Comparison of ENCODE assay signal across 22 cellular contexts in the genomic region with DNA sequence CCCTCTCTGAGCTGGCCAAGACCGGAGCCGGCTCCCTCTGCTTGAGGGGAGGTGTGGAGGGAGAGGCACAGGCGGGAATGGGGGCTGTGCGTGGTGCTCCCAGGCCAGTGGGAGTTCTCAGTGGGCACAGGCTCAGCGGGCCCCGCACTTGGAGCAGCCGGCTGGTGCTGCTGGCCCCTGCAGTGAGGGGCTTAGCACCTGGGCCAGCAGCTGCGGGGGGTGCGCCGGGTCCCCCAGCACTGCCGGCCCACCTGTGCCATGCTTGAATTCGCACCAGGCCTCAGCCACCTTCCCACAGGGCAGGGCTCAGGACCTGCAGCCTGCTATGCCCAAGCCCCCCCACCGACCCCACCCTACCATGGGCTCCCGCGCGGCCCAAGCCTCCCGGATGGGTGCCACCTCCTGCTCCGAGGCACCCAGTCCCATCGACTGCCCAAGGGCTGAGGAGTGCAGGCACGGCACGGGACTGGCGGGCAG.
DNase-seq lines count a peak whose midpoint lies in the region; ATAC-seq and TF ChIP-seq lines count a peak whose summit lies in the region.
"Had no signal": no experiment of that assay in that cellular context is flagged by ENCODE, and none has a peak within 500 bp of the region (broad histone marks: within the 10 kb centered on the region; RNA-seq: fewer than 3 reads in every experiment).

No MANE protein-coding gene starts in this region.

- H3K9me3 ChIP-seq in psoas muscle: no peaks in the 10 kb centered on the region
- no peaks in the 10 kb centered on the region for H3K9me3 ChIP-seq in aorta (ENCODE audit: control insufficient read depth, low read length)
- H3K9me3 ChIP-seq: A549 had no signal

- H3K27ac ChIP-seq in psoas muscle (no peak overlapping the region), aorta (ENCODE audit: low read depth in 1 of 2, low read length in 2 of 2) (no peak overlapping the region)
- H3K27ac ChIP-seq: 22Rv1, A549, C4-2B had no signal

- no peak for TF ChIP-seq CTCF in psoas muscle (IDR thresholded peaks at IDR 0.05)

- DNase-seq in activated gamma-delta T cell (lab: John Stamatoyannopoulos, UW): peak; percentile 7
- DNase-seq in activated gamma-delta T cell treated with Interleukin-2 at 50 U/mL for 16 hours: no peak
- DNase-seq in stimulated activated naive CD8-positive, alpha-beta T cell treated with anti-CD3 and anti-CD28 coated beads, Interleukin-15, amount 100 ng/mL, for 72 hours: no peak
- DNase-seq in stimulated activated naive CD8-positive, alpha-beta T cell treated with anti-CD3 and anti-CD28 coated beads, Interleukin-15, Interleukin-2, amounts not matched to agents 100 U/mL and 50 U/mL, for 24 hours: no peak
- peak; percentile 12 to 42 for DNase-seq in psoas muscle
- no peak for DNase-seq in aorta
- no peak for DNase-seq in NCI-H1092 (lab: John Stamatoyannopoulos, UW)
- DNase-seq: AML-193; Caco-2; CD4-positive, alpha-beta T cell; DMS153; DMS79; GDM1; GOT3; H7; HFFc6 had no signal

- 89 to 93% (median 90%) methylated on average over 17 to 22 of the region's 22 CpGs for WGBS in psoas muscle, 3 donors
- 96 to 98% methylated on average over 16 to 22 of the region's 22 CpGs for whole genome bisulfite sequencing in aorta, 2 donors

- H3K36me3 ChIP-seq in psoas muscle (ENCODE audit: insufficient read depth in 1 of 2, low read depth in 1 of 2) (no peaks in the 10 kb centered on the region), aorta (ENCODE audit: control insufficient read depth in 1 of 2, insufficient read depth in 2 of 2, low read length in 1 of 2) (no peaks in the 10 kb centered on the region)

- peaks cover 9 to 14% of the 10 kb centered on the region in 2 donors for H3K9me3 Mint-ChIP-seq in stimulated activated naive CD8-positive, alpha-beta T cell treated with anti-CD3 and anti-CD28 coated beads, Interleukin-15, amount 100 ng/mL, for 72 hours

- ATAC-seq in stimulated activated naive CD8-positive, alpha-beta T cell treated with anti-CD3 and anti-CD28 coated beads, Interleukin-15, amount 100 ng/mL, for 72 hours: peak; percentile 23
- no peak for ATAC-seq in stimulated activated naive CD8-positive, alpha-beta T cell treated with anti-CD3 and anti-CD28 coated beads, Interleukin-15, Interleukin-2, amounts not matched to agents 100 U/mL and 50 U/mL, for 24 hours
- ATAC-seq in psoas muscle: no peak
- peak; percentile 59 for ATAC-seq in aorta (ENCODE audit: low FRiP score)
- no peak for ATAC-seq in GM18511 (IDR thresholded peaks at IDR 0.05; ENCODE audit: unreplicated experiment)
- ATAC-seq: A549, HCT116, HepG2 had no signal

- no peaks in the 10 kb centered on the region for H3K27me3 Mint-ChIP-seq in stimulated activated naive CD8-positive, alpha-beta T cell treated with anti-CD3 and anti-CD28 coated beads, Interleukin-15, amount 100 ng/mL, for 72 hours
- H3K27me3 Mint-ChIP-seq: CD4-positive, alpha-beta T cell had no signal

- intact Hi-C loops in psoas muscle (cut with DNase I) (no loop called here), aorta (cut with DNase I) (no loop called here)

- H3K4me1 ChIP-seq in psoas muscle (no peaks in the 10 kb centered on the region), aorta (ENCODE audit: control insufficient read depth in 1 of 2, insufficient read depth in 2 of 2, low read length in 2 of 2) (no peaks in the 10 kb centered on the region)
- H3K4me1 ChIP-seq: A549 had no signal

- H3K4me1 Mint-ChIP-seq in stimulated activated naive CD8-positive, alpha-beta T cell treated with anti-CD3 and anti-CD28 coated beads, Interleukin-15, amount 100 ng/mL, for 72 hours: no peaks in the 10 kb centered on the region

- no peak overlapping the region for H3K4me3 Mint-ChIP-seq in stimulated activated naive CD8-positive, alpha-beta T cell treated with anti-CD3 and anti-CD28 coated beads, Interleukin-15, amount 100 ng/mL, for 72 hours
- H3K4me3 Mint-ChIP-seq: CD4-positive, alpha-beta T cell; HFFc6 had no signal

- H3K27me3 ChIP-seq in psoas muscle (ENCODE audit: insufficient read depth in 3 of 3, low read length in 2 of 3) (no peaks in the 10 kb centered on the region), aorta (ENCODE audit: control insufficient read depth in 1 of 2, insufficient read depth in 2 of 2, low read length in 1 of 2) (no peaks in the 10 kb centered on the region)

- no peak overlapping the region for H3K27ac Mint-ChIP-seq in stimulated activated naive CD8-positive, alpha-beta T cell treated with anti-CD3 and anti-CD28 coated beads, Interleukin-15, amount 100 ng/mL, for 72 hours
- H3K27ac Mint-ChIP-seq: CD4-positive, alpha-beta T cell; HFFc6 had no signal

- H3K4me3 ChIP-seq in psoas muscle (no peak overlapping the region), aorta (ENCODE audit: low read length in 2 of 2) (no peak overlapping the region)
- H3K4me3 ChIP-seq: A549 had no signal

Comparison
In these comparisons a context has a peak if more than half of its experiments do, and no peak if none do; other contexts are left out.
1. DNase-seq: peak in activated gamma-delta T cell (single experiment) and psoas muscle (2 of 2); none in activated gamma-delta T cell treated with Interleukin-2 at 50 U/mL for 16 hours (single experiment), stimulated activated naive CD8-positive, alpha-beta T cell treated with anti-CD3 and anti-CD28 coated beads, Interleukin-15, amount 100 ng/mL, for 72 hours (0 of 2), stimulated activated naive CD8-positive, alpha-beta T cell treated with anti-CD3 and anti-CD28 coated beads, Interleukin-15, Interleukin-2, amounts not matched to agents 100 U/mL and 50 U/mL, for 24 hours (single experiment), aorta (0 of 2) and NCI-H1092 (single experiment).
2. ATAC-seq: peak in stimulated activated naive CD8-positive, alpha-beta T cell treated with anti-CD3 and anti-CD28 coated beads, Interleukin-15, amount 100 ng/mL, for 72 hours (single experiment) and aorta (single experiment); none in stimulated activated naive CD8-positive, alpha-beta T cell treated with anti-CD3 and anti-CD28 coated beads, Interleukin-15, Interleukin-2, amounts not matched to agents 100 U/mL and 50 U/mL, for 24 hours (single experiment), psoas muscle (0 of 4) and GM18511 (single experiment).